Comparison of ENCODE assay signal across 26 cellular contexts in the genomic region with DNA sequence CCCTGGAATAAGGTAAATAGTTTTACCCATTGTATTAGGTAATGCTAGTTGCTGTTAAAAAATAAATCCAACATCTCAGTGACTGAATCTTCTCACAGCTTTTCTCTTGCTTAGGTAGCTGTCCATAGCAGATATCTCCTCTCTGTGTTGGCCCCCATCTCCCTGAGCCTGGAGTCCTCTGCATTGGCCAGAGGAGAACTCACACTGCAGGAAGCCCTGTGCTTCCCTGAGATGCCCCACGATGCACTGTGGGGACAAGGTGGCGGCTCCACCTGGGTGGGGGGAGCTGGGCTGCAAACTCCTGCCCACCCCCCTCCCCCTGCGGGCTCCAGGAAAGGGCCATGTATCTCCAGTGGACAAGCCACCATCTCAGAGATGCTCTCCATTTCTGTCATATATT.
"Had no signal": no experiment of that assay in that cellular context is flagged by ENCODE, and none has a peak within 500 bp of the region (broad histone marks: within the 10 kb centered on the region; RNA-seq: fewer than 3 reads in every experiment).

No MANE protein-coding gene starts in this region.

- H3K9me3 Mint-ChIP-seq: natural killer cell; stimulated activated effector memory CD8-positive, alpha-beta T cell treated with anti-CD3 and anti-CD28 coated beads, Interleukin-12 subunit alpha, Interleukin-12 subunit beta, amount 100 ng/mL, for 72 hours; stimulated activated naive CD8-positive, alpha-beta T cell treated with anti-CD3 and anti-CD28 coated beads, Interleukin-15, Interleukin-2, amounts not matched to agents 100 ng/mL and 50 ng/mL, for 24 hours had no signal

- H3K4me3 Mint-ChIP-seq: natural killer cell; nephron; neural progenitor cell; stimulated activated effector memory CD8-positive, alpha-beta T cell treated with anti-CD3 and anti-CD28 coated beads, Interleukin-12 subunit alpha, Interleukin-12 subunit beta, amount 100 ng/mL, for 72 hours; stimulated activated naive B cell treated with anti-CD40 and anti-IgM and Interleukin-4, amounts not matched to agents 10 μg/mL and 1 μg/mL and 100 μg/mL, for 72 hours; stimulated activated naive CD8-positive, alpha-beta T cell treated with anti-CD3 and anti-CD28 coated beads, Interleukin-15, Interleukin-2, amounts not matched to agents 100 ng/mL and 50 ng/mL, for 24 hours had no signal

- H3K9me3 ChIP-seq: pancreas, psoas muscle, sigmoid colon, thoracic aorta, thyroid gland, upper lobe of left lung, vagina had no signal

- H3K4me3 ChIP-seq: neural progenitor cell, pancreas, psoas muscle, right lobe of liver, sigmoid colon, stomach, thoracic aorta, thyroid gland, tibial nerve, upper lobe of left lung, vagina had no signal

- H3K27ac ChIP-seq: neural progenitor cell, pancreas, psoas muscle, right lobe of liver, sigmoid colon, stomach, thoracic aorta, thyroid gland, tibial nerve, upper lobe of left lung, vagina had no signal

- ATAC-seq: natural killer cell; pancreas; psoas muscle; right cardiac atrium; right lobe of liver; stimulated activated effector memory CD8-positive, alpha-beta T cell treated with anti-CD3 and anti-CD28 coated beads, Interleukin-12 subunit alpha, Interleukin-12 subunit beta, amount 100 ng/mL, for 72 hours; stimulated activated naive B cell treated with anti-CD40 and anti-IgM and Interleukin-4, amounts not matched to agents 10 μg/mL and 1 μg/mL and 100 μg/mL, for 72 hours had no signal

- H3K36me3 ChIP-seq: neural progenitor cell, pancreas, right lobe of liver, sigmoid colon, stomach, thoracic aorta, thyroid gland, tibial nerve, upper lobe of left lung, vagina had no signal

- H3K4me1 ChIP-seq: neural progenitor cell, pancreas, psoas muscle, right lobe of liver, sigmoid colon, stomach, thyroid gland, tibial nerve, upper lobe of left lung, vagina had no signal

- H3K4me2 ChIP-seq: neural progenitor cell had no signal

- H3K36me3 Mint-ChIP-seq: natural killer cell; neural progenitor cell; stimulated activated effector memory CD8-positive, alpha-beta T cell treated with anti-CD3 and anti-CD28 coated beads, Interleukin-12 subunit alpha, Interleukin-12 subunit beta, amount 100 ng/mL, for 72 hours; stimulated activated naive B cell treated with anti-CD40 and anti-IgM and Interleukin-4, amounts not matched to agents 10 μg/mL and 1 μg/mL and 100 μg/mL, for 72 hours had no signal

- H3K4me1 Mint-ChIP-seq: nephron; neural progenitor cell; stimulated activated naive B cell treated with anti-CD40 and anti-IgM and Interleukin-4, amounts not matched to agents 10 μg/mL and 1 μg/mL and 100 μg/mL, for 72 hours had no signal

- H3K27me3 ChIP-seq: neural progenitor cell, right lobe of liver, thyroid gland, tibial nerve, upper lobe of left lung, vagina had no signal

- H2AFZ ChIP-seq: neural progenitor cell had no signal

- DNase-seq: natural killer cell; occipital lobe; pancreas; psoas muscle; right cardiac atrium; right lobe of liver; sigmoid colon; small intestine; stimulated activated CD4-positive, alpha-beta T cell treated with anti-CD3 and anti-CD28 coated beads, Interleukin-15, amount 100 ng/mL, for 24 hours; stimulated activated CD4-positive, alpha-beta T cell treated with anti-CD3 and anti-CD28 coated beads, Interleukin-2, amount 100 ng/mL, for 24 hours; stimulated activated CD4-positive, alpha-beta T cell treated with anti-CD3 and anti-CD28 coated beads, Interleukin-2, amount 100 ng/mL, for 48 hours; stimulated activated CD4-positive, alpha-beta T cell treated with anti-CD3 and anti-CD28 coated beads, Interleukin-4, amount 100 ng/mL, for 24 hours; stimulated activated naive B cell treated with anti-CD40 and anti-IgM and Interleukin-4, amounts not matched to agents 10 μg/mL and 1 μg/mL and 100 μg/mL, for 72 hours; stimulated activated naive CD4-positive, alpha-beta T cell treated with Interleukin-2 at 50 U/mL for 16 hours; stomach; thyroid gland; trophoblast cell; upper lobe of left lung had no signal

- H3K27ac Mint-ChIP-seq: natural killer cell; nephron; neural progenitor cell; progenitor cell of endocrine pancreas; stimulated activated effector memory CD8-positive, alpha-beta T cell treated with anti-CD3 and anti-CD28 coated beads, Interleukin-12 subunit alpha, Interleukin-12 subunit beta, amount 100 ng/mL, for 72 hours; stimulated activated naive B cell treated with anti-CD40 and anti-IgM and Interleukin-4, amounts not matched to agents 10 μg/mL and 1 μg/mL and 100 μg/mL, for 72 hours; stimulated activated naive CD8-positive, alpha-beta T cell treated with anti-CD3 and anti-CD28 coated beads, Interleukin-15, Interleukin-2, amounts not matched to agents 100 ng/mL and 50 ng/mL, for 24 hours had no signal
